Comparison of ENCODE assay signal across 27 cellular contexts in genomic region chr9:99626424-99626823, GRCh38.
"Had no signal": no experiment of that assay in that cellular context is flagged by ENCODE, and none has a peak within 500 bp of the region (broad histone marks: within the 10 kb centered on the region; RNA-seq: fewer than 3 reads in every experiment).

No MANE protein-coding gene starts in this region.

- H3K27ac Mint-ChIP-seq: activated CD8-positive, alpha-beta T cell treated with anti-CD3 and anti-CD28 coated beads for 36 hours; activated T-helper 17 cell treated with anti-CD3 and anti-CD28 coated beads, Interleukin-2, amount 50 U/mL, for 72 hours; memory B cell; naive thymus-derived CD4-positive, alpha-beta T cell; WTC11 had no signal

- H3K9me3 Mint-ChIP-seq: activated CD8-positive, alpha-beta T cell treated with anti-CD3 and anti-CD28 coated beads for 36 hours; activated T-cell treated with anti-CD3 and anti-CD28 coated beads, Interleukin-2, amount 50 U/mL, for 4 hours; activated T-helper 17 cell treated with anti-CD3 and anti-CD28 coated beads, Interleukin-2, amount 50 U/mL, for 72 hours; memory B cell; naive thymus-derived CD4-positive, alpha-beta T cell; WTC11 had no signal

- H3K36me3 Mint-ChIP-seq: memory B cell; naive thymus-derived CD4-positive, alpha-beta T cell; WTC11 had no signal

- DNase-seq: activated CD4-positive, alpha-beta T cell treated with anti-CD3 and anti-CD28 coated beads for 1 hour; activated CD4-positive, alpha-beta T cell treated with anti-CD3 and anti-CD28 coated beads, Interleukin-2, amount 50 U/mL, for 1 hour; activated CD8-positive, alpha-beta T cell treated with anti-CD3 and anti-CD28 coated beads for 36 hours; activated gamma-delta T cell treated with Interleukin-2 at 50 U/mL for 16 hours; activated naive CD4-positive, alpha-beta T cell treated with anti-CD3 and anti-CD28 coated beads, Interleukin-2, amount 50 U/mL, for 16 hours; activated T-cell treated with anti-CD3 and anti-CD28 coated beads, Interleukin-2, amount 50 U/mL, for 4 hours; amniotic stem cell; brain microvascular endothelial cell; dorsolateral prefrontal cortex; effector memory CD4-positive, alpha-beta T cell; heart left ventricle; hypothalamus; midbrain; naive thymus-derived CD4-positive, alpha-beta T cell; ovary; retina; stimulated activated CD4-positive, alpha-beta T cell treated with anti-CD3 and anti-CD28 coated beads, Interleukin-1b, Interleukin-23, amount 100 ng/mL, for 48 hours; stimulated activated CD4-positive, alpha-beta T cell treated with anti-CD3 and anti-CD28 coated beads, Interleukin-4, amount 100 ng/mL, for 4 hours; stimulated activated CD8-positive, alpha-beta memory T cell treated with anti-CD3 and anti-CD28 coated beads, Interleukin-4, amount 100 ng/mL, for 48 hours; stimulated activated naive CD4-positive, alpha-beta T cell; T-helper 9 cell; tibial artery; upper lobe of right lung had no signal

- H3K4me1 Mint-ChIP-seq: activated T-helper 17 cell treated with anti-CD3 and anti-CD28 coated beads, Interleukin-2, amount 50 U/mL, for 72 hours had no signal

- ATAC-seq: activated CD8-positive, alpha-beta T cell treated with anti-CD3 and anti-CD28 coated beads for 36 hours; activated T-cell treated with anti-CD3 and anti-CD28 coated beads, Interleukin-2, amount 50 U/mL, for 4 hours; activated T-helper 17 cell treated with anti-CD3 and anti-CD28 coated beads, Interleukin-2, amount 50 U/mL, for 72 hours; heart left ventricle; naive thymus-derived CD4-positive, alpha-beta T cell; sciatic nerve; upper lobe of right lung; WTC11 had no signal

- H3K4me3 Mint-ChIP-seq: activated CD8-positive, alpha-beta T cell treated with anti-CD3 and anti-CD28 coated beads for 36 hours; activated T-cell treated with anti-CD3 and anti-CD28 coated beads, Interleukin-2, amount 50 U/mL, for 4 hours; activated T-helper 17 cell treated with anti-CD3 and anti-CD28 coated beads, Interleukin-2, amount 50 U/mL, for 72 hours; memory B cell; naive thymus-derived CD4-positive, alpha-beta T cell; WTC11 had no signal

- H3K27me3 Mint-ChIP-seq: activated CD8-positive, alpha-beta T cell treated with anti-CD3 and anti-CD28 coated beads for 36 hours; memory B cell had no signal
